Comparison of ENCODE assay signal across 1 cellular context in genomic region chr1:54516249-54516920, GRCh38.
TF ChIP-seq lines count a peak whose summit lies in the region.

No MANE protein-coding gene starts in this region.

TF ChIP-seq in IMR-90, 13 proteins besides CTCF, POLR2A, EP300 and RAD21 (continued from another document):
- no peak for TF ChIP-seq MAZ (IDR thresholded peaks at IDR 0.05; ENCODE audit: borderline replicate concordance, low read depth, low read length)
- no peak for TF ChIP-seq MAFK (IDR thresholded peaks at IDR 0.05; ENCODE audit: low read depth, low read length)
- no peak for TF ChIP-seq USF2 (IDR thresholded peaks at IDR 0.05; ENCODE audit: low read depth, low read length)
- TF ChIP-seq BHLHE40 (IDR thresholded peaks at IDR 0.05; ENCODE audit: low read depth, low read length), result no peak
- TF ChIP-seq CHD1 (IDR thresholded peaks at IDR 0.05; ENCODE audit: low read depth, low read length), result no peak
- TF ChIP-seq ELK1 (IDR thresholded peaks at IDR 0.05; ENCODE audit: borderline replicate concordance, low read depth, low read length), result no peak
- TF ChIP-seq NFE2L2 (IDR thresholded peaks at IDR 0.05; ENCODE audit: low read depth, low read length), result no peak
- TF ChIP-seq SMC3 (IDR thresholded peaks at IDR 0.05; ENCODE audit: low read depth, low read length), result no peak
- no peak for TF ChIP-seq MXI1 (IDR thresholded peaks at IDR 0.05; ENCODE audit: borderline replicate concordance, low read depth, low read length)
- no peak for TF ChIP-seq CEBPB (IDR thresholded peaks at IDR 0.05; ENCODE audit: low read depth, low read length)
